12 cellular contexts compared by ENCODE assay signal in genomic region chr5:65061250-65061973, GRCh38.
DNase-seq lines count a peak whose midpoint lies in the region; ATAC-seq, FAIRE-seq and TF ChIP-seq lines count a peak whose summit lies in the region.
"Had no signal": no experiment of that assay in that cellular context is flagged by ENCODE, and none has a peak within 500 bp of the region (broad histone marks: within the 10 kb centered on the region; RNA-seq: fewer than 3 reads in every experiment).

No MANE protein-coding gene starts in this region.

- WGBS in ovary, 3 donors = 80 to 83% (median 81%) methylated on average over 9 of the region's 9 CpGs

- H3K4me3 ChIP-seq in ovary = no peak overlapping the region
- H3K4me3 ChIP-seq: skin epidermis had no signal

- no peaks in the 10 kb centered on the region for H3K27me3 ChIP-seq in ovary

- no peak overlapping the region for H3K27ac ChIP-seq in ovary

- DNase-seq in GM12892 (ENCODE audit: insufficient read length) (no peak), NCI-H69 (lab: John Stamatoyannopoulos, UW) (peak; percentile 71), NK-92 (lab: John Stamatoyannopoulos, UW; ENCODE audit: unreplicated experiment) (no peak), GM03348 (ENCODE audit: low spot score) (no peak), ovary (no peak)
- DNase-seq in stimulated activated CD4-positive, alpha-beta T cell treated with anti-CD3 and anti-CD28 coated beads, Interleukin-15, amount 100 ng/mL, for 24 hours = no peak
- DNase-seq: activated CD8-positive, alpha-beta memory T cell treated with anti-CD3 and anti-CD28 coated beads for 24 hours; NCI-H1048 had no signal

- intact Hi-C loops in ovary (cut with DNase I) = no loop called here

- TF ChIP-seq POLR2A in GM12892 (IDR thresholded peaks at IDR 0.05; ENCODE audit: low read depth, low read length) = peak; percentile 36; the same call in 1 of the 2 replicates
- TF ChIP-seq POLR2A in ovary (IDR thresholded peaks at IDR 0.05) = no peak

- ATAC-seq in GM19463 (IDR thresholded peaks at IDR 0.05; ENCODE audit: unreplicated experiment) = peak; percentile 55
- peak; percentile 65 for ATAC-seq in HG02973 (IDR thresholded peaks at IDR 0.05; ENCODE audit: unreplicated experiment)

- H3K9me3 ChIP-seq in ovary = no peaks in the 10 kb centered on the region

- TF ChIP-seq CTCF in ovary (IDR thresholded peaks at IDR 0.05) = no peak

- no peak for TF ChIP-seq EP300 in ovary (IDR thresholded peaks at IDR 0.05)

- peak; percentile 93 for FAIRE-seq in GM12892 (lab: Jason Lieb, UNC)
- FAIRE-seq: bronchial epithelial cell had no signal

- H3K4me1 ChIP-seq in ovary (ENCODE audit: insufficient read depth) = no peaks in the 10 kb centered on the region

- no peaks in the 10 kb centered on the region for H3K36me3 ChIP-seq in ovary
